Comparison of ENCODE assay signal across 19 cellular contexts in the genomic region with DNA sequence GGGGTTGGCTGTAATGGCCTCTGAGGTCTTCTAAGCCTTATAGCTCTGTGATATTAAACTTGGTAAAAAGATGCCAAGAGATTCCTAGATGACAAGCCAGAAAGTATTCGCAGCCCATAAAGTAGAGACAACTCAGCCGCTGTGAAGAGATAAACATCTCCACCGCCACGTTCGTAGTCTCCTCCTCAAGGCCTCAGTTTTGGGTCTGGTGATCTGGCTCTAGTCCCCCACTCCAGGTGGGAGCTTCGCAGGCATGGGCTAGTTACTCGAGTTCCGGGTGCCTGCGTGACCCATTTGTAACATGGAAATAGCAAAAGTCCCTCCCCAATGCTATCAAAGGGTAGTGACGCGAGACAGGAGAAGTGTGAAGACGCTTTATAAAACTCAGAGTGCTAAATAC.
"Had no signal": no experiment of that assay in that cellular context is flagged by ENCODE, and none has a peak within 500 bp of the region (broad histone marks: within the 10 kb centered on the region; RNA-seq: fewer than 3 reads in every experiment).

No MANE protein-coding gene starts in this region.

- H3K36me3 Mint-ChIP-seq: activated naive CD8-positive, alpha-beta T cell treated with anti-CD3 and anti-CD28 coated beads for 36 hours; naive thymus-derived CD4-positive, alpha-beta T cell; stimulated activated memory B cell treated with anti-CD40 and anti-IgM and Interleukin-4, amounts not matched to agents 10 μg/mL and 1 μg/mL and 100 μg/mL, for 72 hours had no signal

- H3K27ac Mint-ChIP-seq: activated CD8-positive, alpha-beta T cell treated with anti-CD3 and anti-CD28 coated beads for 36 hours; activated naive CD8-positive, alpha-beta T cell treated with anti-CD3 and anti-CD28 coated beads for 36 hours; activated T-cell treated with anti-CD3 and anti-CD28 coated beads, Interleukin-2, amount 50 U/mL, for 72 hours; immature natural killer cell; naive thymus-derived CD4-positive, alpha-beta T cell; stimulated activated memory B cell treated with anti-CD40 and anti-IgM and Interleukin-4, amounts not matched to agents 10 μg/mL and 1 μg/mL and 100 μg/mL, for 72 hours; T-helper 17 cell had no signal

- H3K9me3 ChIP-seq: lower lobe of right lung, tibial artery, vagina had no signal

- H3K27me3 ChIP-seq: vagina had no signal

- ATAC-seq: activated CD8-positive, alpha-beta T cell treated with anti-CD3 and anti-CD28 coated beads for 36 hours; activated T-cell treated with anti-CD3 and anti-CD28 coated beads, Interleukin-2, amount 50 U/mL, for 72 hours; lower lobe of right lung; naive thymus-derived CD4-positive, alpha-beta T cell; stimulated activated memory B cell treated with anti-CD40 and anti-IgM and Interleukin-4, amounts not matched to agents 10 μg/mL and 1 μg/mL and 100 μg/mL, for 72 hours; T-helper 17 cell had no signal

- H3K36me3 ChIP-seq: brain microvascular endothelial cell, lower lobe of right lung, tibial artery, vagina, WERI-Rb-1 had no signal

- H3K4me3 ChIP-seq: lower lobe of right lung, tibial artery, vagina had no signal

- H3K9me3 Mint-ChIP-seq: activated CD8-positive, alpha-beta T cell treated with anti-CD3 and anti-CD28 coated beads for 36 hours; activated naive CD8-positive, alpha-beta T cell treated with anti-CD3 and anti-CD28 coated beads for 36 hours; activated T-cell treated with anti-CD3 and anti-CD28 coated beads, Interleukin-2, amount 50 U/mL, for 72 hours; central memory CD8-positive, alpha-beta T cell; stimulated activated memory B cell treated with anti-CD40 and anti-IgM and Interleukin-4, amounts not matched to agents 10 μg/mL and 1 μg/mL and 100 μg/mL, for 72 hours had no signal

- H3K4me3 Mint-ChIP-seq: activated CD8-positive, alpha-beta T cell treated with anti-CD3 and anti-CD28 coated beads for 36 hours; activated naive CD8-positive, alpha-beta T cell treated with anti-CD3 and anti-CD28 coated beads for 36 hours; activated T-cell treated with anti-CD3 and anti-CD28 coated beads, Interleukin-2, amount 50 U/mL, for 72 hours; central memory CD8-positive, alpha-beta T cell; stimulated activated memory B cell treated with anti-CD40 and anti-IgM and Interleukin-4, amounts not matched to agents 10 μg/mL and 1 μg/mL and 100 μg/mL, for 72 hours; T-helper 17 cell had no signal

- DNase-seq: activated CD8-positive, alpha-beta memory T cell treated with anti-CD3 and anti-CD28 coated beads, Interleukin-2, amount 50 U/mL, for 48 hours; activated CD8-positive, alpha-beta T cell treated with anti-CD3 and anti-CD28 coated beads for 36 hours; activated gamma-delta T cell treated with Interleukin-2 at 50 U/mL for 16 hours; activated naive CD8-positive, alpha-beta T cell treated with anti-CD3 and anti-CD28 coated beads for 36 hours; activated T-cell treated with anti-CD3 and anti-CD28 coated beads, Interleukin-2, amount 50 U/mL, for 72 hours; brain microvascular endothelial cell; cortex of kidney; effector CD8-positive, alpha-beta T cell; foreskin melanocyte; immature natural killer cell; lower lobe of right lung; naive thymus-derived CD4-positive, alpha-beta T cell; stimulated activated CD4-positive, alpha-beta T cell treated with anti-CD3 and anti-CD28 coated beads, Interleukin-2, amount 100 ng/mL, for 48 hours; T-helper 17 cell; tibial artery; WERI-Rb-1 had no signal

- H3K4me1 Mint-ChIP-seq: central memory CD8-positive, alpha-beta T cell had no signal

- H3K27ac ChIP-seq: brain microvascular endothelial cell, lower lobe of right lung, tibial artery, vagina had no signal
